In genomic region chr3:48015451-48016182, GRCh38 we compare ENCODE assay signal across 1 cellular context.
TF ChIP-seq lines count a peak whose summit lies in the region.

No MANE protein-coding gene starts in this region.

TF ChIP-seq in HepG2, 621 proteins besides CTCF, POLR2A, EP300 and RAD21 (continued from another document):
- TF ChIP-seq NR2F6 (IDR thresholded peaks at IDR 0.05), result no peak
- TF ChIP-seq NR2F6 (CRISPR knock-in tag; IDR thresholded peaks at IDR 0.05), result peak; percentile 15; the same call in 1 of the 2 replicates
TF ChIP-seq in HepG2: peak in this region for 5.
